21 cellular contexts compared by ENCODE assay signal in the genomic region with DNA sequence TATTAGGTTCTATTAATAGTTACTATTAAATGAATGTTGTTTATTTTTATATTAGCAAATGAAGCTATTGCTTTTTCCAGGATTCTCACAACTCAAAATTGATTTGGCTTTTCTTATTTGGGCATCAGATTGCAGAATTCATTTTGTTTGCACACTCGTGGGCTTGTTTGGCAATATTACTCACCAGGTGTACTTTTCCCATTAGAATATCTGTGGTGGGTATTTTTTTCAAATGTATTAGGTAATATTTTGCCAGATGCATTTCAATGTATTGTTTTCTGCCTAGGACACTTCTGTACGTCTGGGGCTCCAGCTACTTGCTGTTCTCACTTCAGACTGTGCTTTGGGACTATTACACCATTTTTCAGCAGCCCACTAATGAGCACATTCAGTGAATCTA.
DNase-seq lines count a peak whose midpoint lies in the region; ATAC-seq, FAIRE-seq and TF ChIP-seq lines count a peak whose summit lies in the region.
"Had no signal": no experiment of that assay in that cellular context is flagged by ENCODE, and none has a peak within 500 bp of the region (broad histone marks: within the 10 kb centered on the region; RNA-seq: fewer than 3 reads in every experiment).

No MANE protein-coding gene starts in this region.

- ATAC-seq in pancreas: peak; percentile 74 to 92 (median 84)
- ATAC-seq: A549; CD8-positive, alpha-beta T cell; GM12878 had no signal

- H3K4me1 ChIP-seq in pancreas: peaks cover 0 to 3% (median 0%) of the 10 kb centered on the region in 3 donors
- H3K4me1 ChIP-seq: A549, Caco-2 had no signal

- H3K27me3 ChIP-seq in pancreas: no peaks in the 10 kb centered on the region

- intact Hi-C loops in pancreas (cut with DNase I): no loop called here

- H3K27ac ChIP-seq in pancreas: no peak overlapping the region
- H3K27ac ChIP-seq: 22Rv1; A549; BLaER1 treated with 17β-estradiol and CSF1 and Interleukin-3, amounts not matched to agents 10 nM and 100 nM; C4-2B had no signal

- no peak for FAIRE-seq in pancreas (lab: Jason Lieb, UNC)
- FAIRE-seq: A549, D721Med, GM12878, GM12892, GM18507 had no signal

- 8 to 12% methylated on average over 2 of the region's 2 CpGs for WGBS in pancreas, 2 donors

- H3K9me3 ChIP-seq in pancreas: no peaks in the 10 kb centered on the region
- H3K9me3 ChIP-seq: A549 had no signal

- H3K4me3 ChIP-seq in pancreas: no peak overlapping the region
- H3K4me3 ChIP-seq: A549; BLaER1 treated with 17β-estradiol and CSF1 and Interleukin-3, amounts not matched to agents 10 nM and 100 nM; GM12878 had no signal

- DNase-seq in DMS53 (lab: John Stamatoyannopoulos, UW) (peak; percentile 26), DMS53 treated with DMSO at 0.1 percent for 48 hours (lab: John Stamatoyannopoulos, UW; ENCODE audit: unreplicated experiment) (no peak), pancreas (peak in 2 of 6 donors; percentile 7 to 9), SKM-1 (lab: John Stamatoyannopoulos, UW; ENCODE audit: unreplicated experiment) (no peak), DMS79 (lab: John Stamatoyannopoulos, UW) (no peak)
- DNase-seq: AML-193; Caco-2; Calu3; CD4-positive, alpha-beta T cell; CD8-positive, alpha-beta T cell; DND-41; EL; GDM1 had no signal

- no peak for TF ChIP-seq CTCF in pancreas (IDR thresholded peaks at IDR 0.05)

- H3K36me3 ChIP-seq in pancreas: no peaks in the 10 kb centered on the region
- H3K36me3 ChIP-seq: BLaER1 treated with 17β-estradiol and CSF1 and Interleukin-3, amounts not matched to agents 10 nM and 100 nM had no signal
